ENCODE assay signal across 29 cellular contexts in the genomic region with DNA sequence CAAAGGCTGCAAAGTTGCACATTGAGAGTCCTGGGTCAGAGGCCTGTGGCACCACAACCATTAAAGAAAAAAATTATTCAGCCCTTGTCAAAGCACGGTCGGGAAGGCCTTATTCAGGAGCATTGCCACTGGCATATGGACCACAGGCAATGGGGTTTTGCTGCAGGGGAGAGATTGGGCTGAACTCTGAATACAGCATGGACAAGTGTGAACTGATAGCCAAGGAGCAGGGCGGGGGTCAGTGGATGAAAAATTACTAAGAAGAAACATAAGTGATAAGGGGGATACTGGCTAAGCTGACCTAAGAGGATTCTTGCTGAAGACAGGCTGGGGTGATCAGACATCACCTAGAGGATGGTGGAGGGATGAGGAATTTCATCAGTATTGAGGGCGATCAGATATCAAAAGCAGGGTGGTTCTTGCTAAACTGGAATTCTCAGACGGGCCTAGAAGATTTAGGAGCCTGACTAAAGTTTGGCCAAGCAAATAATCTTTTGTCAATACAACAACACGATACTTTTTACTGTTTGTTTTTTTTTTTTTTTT. TPM values are rescaled to one million over a fixed set of nuclear protein-coding genes. Genes with fewer than 3 reads are reported as not detected.
DNase-seq lines count a peak whose midpoint lies in the region; ATAC-seq, FAIRE-seq and TF ChIP-seq lines count a peak whose summit lies in the region.
"Had no signal": no experiment of that assay in that cellular context is flagged by ENCODE, and none has a peak within 500 bp of the region (broad histone marks: within the 10 kb centered on the region; RNA-seq: fewer than 3 reads in every experiment).

No MANE protein-coding gene starts in this region.

- no peaks in the 10 kb centered on the region for H4K20me1 ChIP-seq in OCI-LY7 (ENCODE audit: insufficient read depth, low read length)

- no peak for TF ChIP-seq CTCF in HEK293 (tag by site-specific recombination; IDR thresholded peaks at IDR 0.05)
- TF ChIP-seq CTCF in kidney (IDR thresholded peaks at IDR 0.05; ENCODE audit: borderline replicate concordance, extremely low read depth, insufficient read depth): no peak
- no peak for TF ChIP-seq CTCF in spleen (IDR thresholded peaks at IDR 0.05 in 8 of 11, conservative IDR thresholded peaks at IDR 0.05 in 3 of 11)
- TF ChIP-seq CTCF in GM13977 (IDR thresholded peaks at IDR 0.05; ENCODE audit: extremely low read depth, insufficient read depth, missing control alignments): no peak
- TF ChIP-seq CTCF in OCI-LY7 (conservative IDR thresholded peaks at IDR 0.05; ENCODE audit: low read length): no peak

- peaks cover 0 to 7% of the 10 kb centered on the region in 2 experiments; a peak in 2 of 3 replicates for H3K36me3 ChIP-seq in HEK293 (ENCODE audit: control insufficient read depth in 2 of 2, insufficient read depth in 1 of 2, low read length in 2 of 2)
- no peaks in the 10 kb centered on the region for H3K36me3 ChIP-seq in SK-N-MC (ENCODE audit: insufficient read depth, low read length)
- no peaks in the 10 kb centered on the region for H3K36me3 ChIP-seq in kidney (ENCODE audit: control insufficient read depth in 1 of 2, insufficient read depth in 2 of 2, low read length in 2 of 2)
- no peaks in the 10 kb centered on the region for H3K36me3 ChIP-seq in spleen
- no peaks in the 10 kb centered on the region for H3K36me3 ChIP-seq in OCI-LY7 (ENCODE audit: insufficient read depth, low read length)
- H3K36me3 ChIP-seq: adrenal gland, sigmoid colon, upper lobe of right lung had no signal

- H3K4me1 ChIP-seq in HEK293 (ENCODE audit: control insufficient read depth, insufficient read depth, low read length): no peaks in the 10 kb centered on the region
- H3K4me1 ChIP-seq in kidney (ENCODE audit: control insufficient read depth in 1 of 2, insufficient read depth in 1 of 2, low read depth in 1 of 2, low read length in 2 of 2): peaks cover 3 to 10% of the 10 kb centered on the region in 2 donors
- H3K4me1 ChIP-seq in spleen: peaks cover 10 to 25% (median 19%) of the 10 kb centered on the region in 6 donors
- peaks cover 18% of the 10 kb centered on the region for H3K4me1 ChIP-seq in OCI-LY7 (ENCODE audit: insufficient read depth, low read length, poor library complexity, severe bottlenecking)

- no peaks in the 10 kb centered on the region for H3K9me3 ChIP-seq in HEK293 (ENCODE audit: control insufficient read depth, insufficient read depth, low read depth, low read length)
- H3K9me3 ChIP-seq in SK-N-MC (ENCODE audit: low read depth, low read length): no peaks in the 10 kb centered on the region
- no peaks in the 10 kb centered on the region for H3K9me3 ChIP-seq in kidney (ENCODE audit: control insufficient read depth in 1 of 2, low read length in 2 of 2)
- H3K9me3 ChIP-seq in spleen: no peaks in the 10 kb centered on the region
- no peaks in the 10 kb centered on the region for H3K9me3 ChIP-seq in OCI-LY7 (ENCODE audit: low read length)
- H3K9me3 ChIP-seq: adrenal gland, body of pancreas, MG63, psoas muscle, sigmoid colon, upper lobe of right lung had no signal

- CTCF ChIA-PET in HEK293 (lab: Yijun Ruan, JAX) (no interaction called here), OCI-LY7 (lab: Charles Lee; ENCODE audit: unreplicated experiment) (no interaction called here)

- H3K27ac ChIP-seq in HEK293 (ENCODE audit: extremely low read depth, low read depth, low read length) (no peak overlapping the region), SK-N-MC (no peak overlapping the region), kidney (ENCODE audit: low read depth in 2 of 2, low read length in 2 of 2) (no peak overlapping the region), spleen (no peak overlapping the region), OCI-LY7 (ENCODE audit: low read depth, low read length, poor library complexity, severe bottlenecking) (no peak overlapping the region)
- H3K27ac ChIP-seq: adrenal gland, body of pancreas, psoas muscle, sigmoid colon, upper lobe of right lung had no signal

- H3K9me2 ChIP-seq in OCI-LY7 (ENCODE audit: insufficient read depth, low read length): no peaks in the 10 kb centered on the region

- no peak for FAIRE-seq in kidney (lab: Jason Lieb, UNC)
- FAIRE-seq: GM12892, islet of Langerhans had no signal

- in situ Hi-C loops in GM13977 (cut with MboI; ENCODE audit: low pct_unique_long_range_greater_than_20kb, low sequenced_read_pairs, unreplicated experiment): no loop called here

- no peak for TF ChIP-seq POLR2A in spleen (IDR thresholded peaks at IDR 0.05)

- H2AFZ ChIP-seq in OCI-LY7 (ENCODE audit: low read length): no peak overlapping the region

- BruUV-seq in OCI-LY7 (replicated peaks; lab: Mats Ljungman, UMichigan): no TSS peak

- no peaks in the 10 kb centered on the region for H3K27me3 ChIP-seq in spleen (replicated peaks in 1 of 7)
- H3K27me3 ChIP-seq: adrenal gland, body of pancreas, MG63, sigmoid colon, upper lobe of right lung had no signal

- 76 to 88% (median 81%) methylated on average over 6 of the region's 6 CpGs for WGBS in spleen, 5 donors

- peak overlapping the region; percentile 51 for H3K9ac ChIP-seq in SK-N-MC (ENCODE audit: insufficient read length)
- H3K9ac ChIP-seq in kidney (ENCODE audit: low read length in 2 of 2): no peak overlapping the region

- intact Hi-C loops in kidney (cut with DNase I) (no loop called here), spleen (cut with DNase I; ENCODE audit: low total_unique reads) (no loop called here), OCI-LY7 (cut with micrococcal nuclease; ENCODE audit: unreplicated experiment) (no loop called here)

- H3K4me2 ChIP-seq in OCI-LY7 (ENCODE audit: low read length): no peak overlapping the region

- no peak overlapping the region for H3K4me3 ChIP-seq in HEK293 (ENCODE audit: low read depth, low read length)
- no peak overlapping the region for H3K4me3 ChIP-seq in SK-N-MC
- no peak overlapping the region for H3K4me3 ChIP-seq in kidney (ENCODE audit: low read length in 2 of 2)
- H3K4me3 ChIP-seq in spleen: no peak overlapping the region
- H3K4me3 ChIP-seq in OCI-LY7 (ENCODE audit: low read depth, low read length, poor library complexity, severe bottlenecking): no peak overlapping the region
- H3K4me3 ChIP-seq: adrenal gland, body of pancreas, MG63, psoas muscle, sigmoid colon, upper lobe of right lung had no signal

- POLR2A ChIA-PET in HEK293 (lab: Yijun Ruan, JAX): no interaction called here
- POLR2A ChIA-PET in OCI-LY7 (lab: Charles Lee): no interaction called here

- DNase-seq in SK-N-MC (ENCODE audit: low read depth, low spot score) (no peak), kidney (peak; percentile 12), spleen (peak; percentile 27), GM13977 (ENCODE audit: low spot score) (no peak), OCI-LY7 (ENCODE audit: low spot score) (no peak)
- DNase-seq: activated naive CD4-positive, alpha-beta T cell treated with anti-CD3 and anti-CD28 coated beads for 36 hours; adrenal gland; body of pancreas; CD4-positive, alpha-beta memory T cell; DMS 273 treated with DMSO at 0.1 percent for 48 hours; EL; H7; MG63; midbrain; NCI-H1105 treated with DMSO at 0.1 percent for 48 hours; NCI-H2029; psoas muscle; RPMI8226; sigmoid colon; stimulated activated CD4-positive, alpha-beta T cell treated with anti-CD3 and anti-CD28 coated beads, Interleukin-4, amount 100 ng/mL, for 4 hours; substantia nigra; T-helper 2 cell; upper lobe of right lung had no signal

- H3K79me2 ChIP-seq in OCI-LY7 (ENCODE audit: insufficient read depth, low read depth, low read length): peaks cover 14% of the 10 kb centered on the region

- ATAC-seq in GM19467 (IDR thresholded peaks at IDR 0.05; ENCODE audit: unreplicated experiment): no peak
- ATAC-seq: body of pancreas; left ventricle myocardium superior; psoas muscle; stimulated activated memory B cell treated with anti-CD40 and anti-IgM and Interleukin-4, amounts not matched to agents 10 μg/mL and 1 μg/mL and 100 μg/mL, for 72 hours; upper lobe of right lung had no signal

RNA-seq across cellular contexts. Expression of gene DGCR8, which starts 3.3 kb away (rescaled TPM):
- 40.1 TPM for total RNA-seq in kidney
- polyA plus RNA-seq in kidney (ENCODE audit: insufficient read depth, low read depth, low replicate concordance): 12.2 TPM
- total RNA-seq in spleen: 10 to 100 TPM; 25.1 to 62.7 (median 36.1) TPM
- polyA plus RNA-seq in spleen: 10 to 100 TPM in 2 of 3 donors, 1 to 10 TPM in 1; 7.8 to 17.1 (median 14.3) TPM
- total RNA-seq in OCI-LY7 (2014; rRNA removed; shearing (Covaris generic)): 49.5 and 53.4 TPM in 2 replicates
- 68.2 and 75.6 TPM in 2 replicates for total RNA-seq in OCI-LY7 (2022)

RNA-seq across cellular contexts. Expression of gene RANBP1, which starts 39.2 kb away (rescaled TPM):
- total RNA-seq in kidney (67.2 TPM), spleen (100 to 1,000 TPM in 3 of 7 donors, 10 to 100 TPM in 4; 56.7 to 111 (median 88.5) TPM), OCI-LY7 (2022) (398 and 406 TPM in 2 replicates)
- polyA plus RNA-seq in kidney (ENCODE audit: insufficient read depth, low read depth, low replicate concordance) (80.5 TPM), spleen (100 to 1,000 TPM in 2 of 3 donors, 10 to 100 TPM in 1; 52.6 to 106 (median 101) TPM)
- 570 and 652 TPM in 2 replicates for total RNA-seq in OCI-LY7 (2014; rRNA removed; shearing (Covaris generic))

RNA-seq across cellular contexts. Expression of gene TRMT2A, which starts 40.3 kb away (rescaled TPM):
- total RNA-seq in kidney (50.0 TPM), spleen (10 to 100 TPM; 70.4 to 89.8 (median 79.3) TPM), OCI-LY7 (2022) (97.5 and 104 TPM in 2 replicates)
- polyA plus RNA-seq in kidney (ENCODE audit: insufficient read depth, low read depth, low replicate concordance) (37.3 TPM), spleen (100 to 1,000 TPM in 2 of 3 donors, 10 to 100 TPM in 1; 75.1 to 142 (median 132) TPM)
- total RNA-seq in OCI-LY7 (2014; rRNA removed; shearing (Covaris generic)): 118 and 126 TPM in 2 replicates

RNA-seq across cellular contexts. Expression of gene ZDHHC8, which starts 54.9 kb away (rescaled TPM):
- total RNA-seq in kidney: 57.1 TPM
- polyA plus RNA-seq in kidney (ENCODE audit: insufficient read depth, low read depth, low replicate concordance): 18.8 TPM
- total RNA-seq in spleen: 10 to 100 TPM; 24.3 to 71.5 (median 57.5) TPM
- 10 to 100 TPM; 12.7 to 37.8 (median 21.4) TPM for polyA plus RNA-seq in spleen
- total RNA-seq in OCI-LY7 (2014; rRNA removed; shearing (Covaris generic)): 1.8 and 2.3 TPM in 2 replicates
- total RNA-seq in OCI-LY7 (2022): 9.6 and 16.7 TPM in 2 replicates

RNA-seq across cellular contexts. Expression of gene TANGO2, which starts 55.8 kb away (rescaled TPM):
- 27.7 TPM for total RNA-seq in kidney
- polyA plus RNA-seq in kidney (ENCODE audit: insufficient read depth, low read depth, low replicate concordance): 37.3 TPM
- 10 to 100 TPM; 35.9 to 72.2 (median 57.2) TPM for total RNA-seq in spleen
- 10 to 100 TPM; 18.7 to 30.9 (median 21.6) TPM for polyA plus RNA-seq in spleen
- total RNA-seq in OCI-LY7 (2014; rRNA removed; shearing (Covaris generic)): 12.3 and 18.3 TPM in 2 replicates
- total RNA-seq in OCI-LY7 (2022): 23.3 and 25.0 TPM in 2 replicates

Comparison
In these comparisons a context has a peak if more than half of its experiments do, and no peak if none do; other contexts are left out.
1. DNase-seq: peak in kidney (single experiment) and spleen (single experiment); none in SK-N-MC (single experiment), GM13977 (single experiment) and OCI-LY7 (single experiment).